8 cellular contexts compared by ENCODE assay signal in the genomic region with DNA sequence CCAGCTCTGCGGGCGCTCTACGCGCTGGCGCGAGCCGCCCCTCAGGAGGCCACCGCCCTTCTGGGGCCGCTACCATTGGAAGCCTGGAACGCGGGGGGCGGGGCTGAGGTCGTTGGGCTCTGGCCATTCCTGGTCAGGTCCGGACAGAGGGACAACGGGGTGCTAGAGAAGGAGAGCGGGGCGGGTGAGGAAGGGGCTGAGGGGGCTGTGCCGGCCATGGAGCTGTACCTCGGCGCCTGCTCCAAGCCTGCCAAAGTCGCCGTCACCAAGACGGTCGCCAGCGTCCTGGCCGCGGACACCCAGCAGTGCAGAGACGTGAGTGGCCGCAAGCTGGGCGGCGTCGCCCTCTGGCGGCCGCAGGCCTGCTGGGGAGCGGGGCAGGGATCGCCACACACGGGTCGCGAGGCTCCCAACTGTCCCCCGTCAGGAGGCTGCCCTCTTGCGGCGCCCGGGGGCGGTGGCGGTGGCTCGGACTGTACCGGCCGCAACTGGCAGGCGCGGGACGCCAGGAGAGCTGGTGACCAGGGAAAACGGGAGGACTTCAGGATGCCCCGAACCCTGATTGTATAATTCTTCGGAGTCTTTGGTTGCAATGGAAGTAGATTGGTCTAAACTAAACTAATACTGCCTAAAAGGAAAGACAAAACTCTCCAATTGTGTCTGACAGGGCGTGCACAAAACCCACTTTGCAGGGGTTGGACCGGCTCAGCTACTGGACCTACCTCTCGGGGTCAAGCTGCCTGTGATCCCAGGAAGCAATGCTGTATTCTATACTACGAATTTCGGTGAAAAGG. TPM values are rescaled to one million over a fixed set of nuclear protein-coding genes. Genes with fewer than 3 reads are reported as not detected.
A peak's percentile ranks its signal among the peaks of the same experiment; 100 is the strongest.
DNase-seq lines count a peak whose midpoint lies in the region; ATAC-seq and TF ChIP-seq lines count a peak whose summit lies in the region.

A gene with protein sequence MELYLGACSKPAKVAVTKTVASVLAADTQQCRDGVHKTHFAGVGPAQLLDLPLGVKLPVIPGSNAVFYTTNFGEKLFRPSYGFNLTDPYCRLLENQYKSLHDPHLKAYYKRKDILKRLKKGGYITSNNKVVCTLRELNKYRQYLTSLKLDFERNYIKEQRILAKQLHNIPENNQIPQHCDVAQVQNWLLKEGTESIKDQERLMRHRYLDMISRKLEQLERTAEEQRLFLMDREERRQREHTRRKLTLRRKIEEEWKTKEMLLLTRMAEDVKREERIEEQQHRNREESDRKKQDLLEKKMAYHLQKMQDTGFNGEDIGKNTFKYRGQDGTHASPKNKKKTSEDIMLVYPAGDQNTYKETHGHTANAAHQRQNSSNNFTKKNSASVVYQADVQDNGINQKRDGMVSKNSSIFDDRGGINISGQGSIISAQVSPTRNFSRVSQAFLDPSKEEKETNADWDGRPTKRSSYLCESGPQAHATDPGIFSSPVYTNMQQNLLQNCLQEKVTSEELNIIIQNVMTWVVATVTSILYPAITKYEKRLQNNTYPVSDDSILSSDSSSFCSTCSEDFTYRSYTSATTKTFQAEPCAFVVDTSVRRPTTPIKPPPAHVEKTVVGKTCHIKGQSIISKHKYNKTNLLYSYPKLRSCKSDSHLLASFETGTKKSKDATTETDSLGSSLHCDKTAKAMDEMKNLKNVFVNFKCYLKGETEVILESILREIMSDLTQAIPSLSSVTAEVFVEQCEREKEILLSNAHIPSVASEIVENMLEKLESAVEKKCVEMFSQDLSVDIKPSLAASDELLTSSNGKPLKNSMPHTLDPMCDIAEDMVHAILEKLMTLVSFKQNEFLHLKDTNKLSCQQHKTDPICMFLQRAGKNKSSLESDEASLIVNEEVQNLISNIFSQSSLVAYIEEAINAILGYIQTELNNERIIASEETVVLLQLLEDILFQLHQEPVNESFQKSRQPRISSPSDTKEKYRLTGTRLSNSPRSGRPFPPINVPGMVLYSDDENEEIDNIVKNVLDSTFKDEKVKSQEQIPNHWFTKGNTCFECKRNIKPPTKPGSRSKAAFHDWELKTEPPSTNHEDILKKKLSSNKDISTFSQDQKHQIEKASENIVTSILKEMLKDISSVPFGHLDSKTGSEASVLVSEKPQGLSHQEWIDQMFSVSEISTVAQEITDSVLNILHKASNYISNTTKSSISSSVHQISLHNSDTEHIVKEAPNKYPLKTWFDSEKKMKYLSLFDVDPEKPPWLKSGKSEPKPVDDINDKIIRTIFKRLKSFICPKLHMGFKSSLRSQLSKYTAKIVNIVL (N-terminal part only) (plus strand): TSS at position 126 of the 794 bp plus-strand sequence. CDS start 91 bp downstream, at position 217.

- H3K9me3 ChIP-seq in WERI-Rb-1 (ENCODE audit: severe bottlenecking) = no peaks in the 10 kb centered on the region
- peaks cover 9% of the 10 kb centered on the region in 2 donors for H3K9me3 ChIP-seq in esophagus (ENCODE audit: control insufficient read depth in 2 of 2, insufficient read depth in 1 of 2, low read depth in 1 of 2, low read length in 1 of 2)
- H3K9me3 ChIP-seq in mucosa of rectum (ENCODE audit: control insufficient read depth in 2 of 2, low read length in 2 of 2) = no peaks in the 10 kb centered on the region
- H3K9me3 ChIP-seq in upper lobe of left lung = no peaks in the 10 kb centered on the region
- H3K9me3 ChIP-seq in SJCRH30 (replicated peaks) = no peaks in the 10 kb centered on the region; the same call in 1 of the 2 replicates

- ATAC-seq in GM18870 (IDR thresholded peaks at IDR 0.05; ENCODE audit: unreplicated experiment) (peak; percentile 80), HG03066 (IDR thresholded peaks at IDR 0.05; ENCODE audit: low read depth, unreplicated experiment) (peak; percentile 80), upper lobe of left lung (ENCODE audit: low FRiP score in 2 of 2) (peak; percentile 73 to 85)

- H3K27ac ChIP-seq in WERI-Rb-1 (no peak within 1 kb of the TSS), esophagus (ENCODE audit: low read depth in 2 of 2, low read length in 1 of 2) (no peak within 1 kb of the TSS), mucosa of rectum (ENCODE audit: low read depth in 2 of 2, low read length in 2 of 2) (no peak within 1 kb of the TSS), upper lobe of left lung (no peak within 1 kb of the TSS), SJCRH30 (no peak within 1 kb of the TSS)

- CTCF ChIA-PET in AG04449 (lab: Yijun Ruan, JAX) = no interaction called here

- no peak within 1 kb of the TSS for H3K9ac ChIP-seq in mucosa of rectum (ENCODE audit: low read depth in 1 of 2, low read length in 2 of 2)

- H3K4me3 ChIP-seq in AG04449 (ENCODE audit: low read depth, low read length) (peak within 1 kb of the TSS; percentile 39), WERI-Rb-1 (ENCODE audit: low read depth, low read length) (peak within 1 kb of the TSS; percentile 46), esophagus (ENCODE audit: low read depth in 1 of 2, low read length in 2 of 2) (peak within 1 kb of the TSS; percentile 29 to 42), mucosa of rectum (ENCODE audit: low read length in 2 of 2) (peak within 1 kb of the TSS; percentile 26 to 29), upper lobe of left lung (peak within 1 kb of the TSS in 3 of 4 donors; percentile 4 to 39 (median 37)), SJCRH30 (no peak within 1 kb of the TSS)

- H3K4me1 ChIP-seq in esophagus (ENCODE audit: control insufficient read depth in 2 of 2, insufficient read depth in 2 of 2, low read length in 1 of 2) (peaks cover 0 to 5% of the 10 kb centered on the region in 2 donors), mucosa of rectum (ENCODE audit: control insufficient read depth in 2 of 2, insufficient read depth in 2 of 2, low read length in 2 of 2) (no peaks in the 10 kb centered on the region), upper lobe of left lung (peaks cover 0 to 8% (median 0%) of the 10 kb centered on the region in 4 donors), SJCRH30 (peaks cover 5% of the 10 kb centered on the region; the same call in 1 of the 2 replicates)

- DNase-seq in AG04449 (ENCODE audit: low read depth, low spot score) (no peak), WERI-Rb-1 (peak; percentile 92), upper lobe of left lung (peak; percentile 40 to 90), SJCRH30 (no peak)

- POLR2A ChIA-PET in AG04449 (lab: Yijun Ruan, JAX) = no interaction called here

- TF ChIP-seq EP300 in upper lobe of left lung (IDR thresholded peaks at IDR 0.05) = no peak

- no peaks in the 10 kb centered on the region for H3K36me3 ChIP-seq in WERI-Rb-1
- H3K36me3 ChIP-seq in esophagus (ENCODE audit: control insufficient read depth in 2 of 2, insufficient read depth in 2 of 2, low read length in 1 of 2) = no peaks in the 10 kb centered on the region
- no peaks in the 10 kb centered on the region for H3K36me3 ChIP-seq in mucosa of rectum (ENCODE audit: control insufficient read depth in 2 of 2, insufficient read depth in 2 of 2, low read length in 2 of 2)
- H3K36me3 ChIP-seq in upper lobe of left lung = no peaks in the 10 kb centered on the region
- H3K36me3 ChIP-seq in SJCRH30 = no peaks in the 10 kb centered on the region

- H3K27me3 ChIP-seq in WERI-Rb-1 (ENCODE audit: insufficient read depth, low read depth, severe bottlenecking) = no peaks in the 10 kb centered on the region
- no peaks in the 10 kb centered on the region for H3K27me3 ChIP-seq in esophagus (ENCODE audit: control insufficient read depth in 1 of 2, insufficient read depth in 2 of 2, low read length in 2 of 2)
- no peaks in the 10 kb centered on the region for H3K27me3 ChIP-seq in mucosa of rectum (ENCODE audit: control insufficient read depth in 2 of 2, insufficient read depth in 2 of 2, low read length in 2 of 2)
- H3K27me3 ChIP-seq in upper lobe of left lung = peaks cover 0 to 6% (median 0%) of the 10 kb centered on the region in 4 donors
- no peaks in the 10 kb centered on the region for H3K27me3 ChIP-seq in SJCRH30

- TF ChIP-seq POLR2A in upper lobe of left lung (IDR thresholded peaks at IDR 0.05) = no peak

- peak; percentile 76 for TF ChIP-seq CTCF in AG04449 (IDR thresholded peaks at IDR 0.05; ENCODE audit: insufficient read depth, low read length, missing control alignments)
- peak; percentile 99 for TF ChIP-seq CTCF in WERI-Rb-1 (IDR thresholded peaks at IDR 0.05; ENCODE audit: low read depth, low read length)
- TF ChIP-seq CTCF in upper lobe of left lung (IDR thresholded peaks at IDR 0.05) = peak; percentile 18 to 71 (median 52)

- WGBS in esophagus, 2 donors = 13 to 20% methylated on average over 59 of the region's 59 CpGs
- WGBS in upper lobe of left lung, 2 donors = 21 to 28% methylated on average over 32 to 59 of the region's 59 CpGs

RNA-seq across cellular contexts. Expression of the gene that starts here (rescaled TPM):
- under 1 TPM; 0.01 to 0.06 TPM for polyA plus RNA-seq in esophagus
- 1 to 10 TPM in 2 of 6 donors, under 1 TPM in 4; 0.11 to 5.2 (median 0.60) TPM for total RNA-seq in upper lobe of left lung
- total RNA-seq in SJCRH30 (2014; rRNA removed; shearing (Covaris generic)) = 0.03 and 0.10 TPM in 2 replicates

Comparison
In these comparisons a context has a peak if more than half of its experiments do, and no peak if none do; other contexts are left out.
1. DNase-seq: peak in WERI-Rb-1 (single experiment) and upper lobe of left lung (2 of 2); none in AG04449 (single experiment) and SJCRH30 (0 of 2).
2. Peak in every context shown above with its lines, with median percentiles within 50 percentile points of each other: CTCF ChIP-seq and ATAC-seq.